Comparison of ENCODE assay signal across 8 cellular contexts in the genomic region with DNA sequence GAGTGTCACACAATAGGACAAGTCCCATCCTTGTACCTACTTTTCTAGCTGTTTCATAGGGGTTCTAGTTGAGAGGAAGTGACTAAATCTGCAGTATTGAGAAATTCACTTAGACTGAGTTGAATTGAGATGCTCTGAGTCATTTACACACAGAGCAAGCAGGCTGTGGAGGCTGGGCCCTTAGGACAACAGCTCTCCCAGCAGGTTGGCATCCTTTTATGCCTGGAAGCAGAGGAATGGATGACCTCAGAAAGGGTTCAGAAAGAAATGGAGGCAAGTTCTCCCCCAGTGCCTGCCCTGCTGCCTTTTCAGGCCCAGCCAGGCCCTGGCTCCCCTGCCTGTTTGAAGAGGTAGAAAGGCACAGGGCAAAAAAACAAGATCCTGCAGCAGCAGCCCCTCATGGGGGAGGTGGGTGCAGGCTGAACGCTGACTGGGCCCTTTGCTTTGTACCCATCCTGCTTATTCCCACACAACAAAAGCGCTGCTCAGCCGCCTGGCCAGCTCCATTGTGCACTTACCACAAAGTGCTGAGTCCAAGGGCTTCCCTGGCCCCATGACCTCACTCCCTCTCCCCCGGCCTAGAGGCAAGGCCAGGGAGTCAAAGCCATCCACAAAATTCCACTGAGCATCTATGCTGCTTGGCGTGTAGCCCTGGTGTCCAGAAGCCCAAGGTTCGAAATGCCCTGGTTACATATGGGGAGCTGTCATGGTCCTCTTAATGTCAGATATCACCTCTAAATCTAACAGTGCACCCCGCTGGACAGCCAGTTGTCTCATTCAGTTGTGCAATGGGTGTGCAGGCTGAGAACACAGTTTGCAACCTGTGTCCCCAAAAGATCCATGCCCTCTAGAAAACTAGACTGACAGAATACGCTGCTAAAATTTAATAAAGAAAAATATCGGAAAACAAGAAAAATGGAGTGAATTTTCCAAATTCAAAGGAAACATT. TPM values are rescaled to one million over a fixed set of nuclear protein-coding genes. Genes with fewer than 3 reads are reported as not detected.
DNase-seq lines count a peak whose midpoint lies in the region; ATAC-seq and TF ChIP-seq lines count a peak whose summit lies in the region.

No MANE protein-coding gene starts in this region.

- in situ Hi-C loops in astrocyte of the spinal cord (cut with HindIII; ENCODE audit: low sequenced_read_pairs), result no loop called here
- in situ Hi-C loops in transverse colon (cut with MboI; ENCODE audit: low pct_ligation_motif_present in 1 of 4, low pct_unique_long_range_greater_than_20kb in 1 of 4, low sequenced_read_pairs in 3 of 4), result loop anchor here in 1 of 4 donors (25.0 kb wide), 1 partner anchor 229 kb away; a partner anchor contains a TSS

- H3K27me3 ChIP-seq in transverse colon, result no peaks in the 10 kb centered on the region

- H3K9me3 ChIP-seq in transverse colon, result no peaks in the 10 kb centered on the region

- no peak for TF ChIP-seq EP300 in transverse colon (IDR thresholded peaks at IDR 0.05; ENCODE audit: low read depth)

- no peak for ATAC-seq in GM18861 (IDR thresholded peaks at IDR 0.05; ENCODE audit: unreplicated experiment)
- ATAC-seq in HG03025 (IDR thresholded peaks at IDR 0.05; ENCODE audit: low FRiP score, unreplicated experiment), result no peak
- ATAC-seq in GM19463 (IDR thresholded peaks at IDR 0.05; ENCODE audit: unreplicated experiment), result no peak

- no peak overlapping the region for H3K4me3 ChIP-seq in astrocyte of the spinal cord (ENCODE audit: low read depth, low read length)
- no peak overlapping the region for H3K4me3 ChIP-seq in transverse colon

- peak overlapping the region in 3 of 4 donors; percentile 6 to 50 (median 31) for H3K27ac ChIP-seq in transverse colon

- H3K4me1 ChIP-seq in transverse colon, result peaks cover 0 to 8% (median 0%) of the 10 kb centered on the region in 4 donors

- H3K36me3 ChIP-seq in transverse colon, result no peaks in the 10 kb centered on the region

- DNase-seq in EL (peak; percentile 98), LoVo (ENCODE audit: low spot score) (peak; percentile 68), astrocyte of the spinal cord (ENCODE audit: low read depth, low spot score) (peak; percentile 97), iris pigment epithelial cell (ENCODE audit: low read depth) (peak; percentile 98), transverse colon (no peak)

- 75 to 94% methylated on average over 4 to 9 of the region's 9 CpGs for WGBS in transverse colon (ENCODE audit: low coverage in 1 of 2), 2 donors

- intact Hi-C loops in transverse colon (cut with DNase I; ENCODE audit: low total_unique reads), result no loop called here

- TF ChIP-seq POLR2A in transverse colon (IDR thresholded peaks at IDR 0.05), result no peak

- TF ChIP-seq CTCF in astrocyte of the spinal cord (IDR thresholded peaks at IDR 0.05; ENCODE audit: low read depth, low read length) (peak; percentile 2), transverse colon (IDR thresholded peaks at IDR 0.05) (no peak)

RNA-seq across cellular contexts. Expression of a gene that starts 5.4 kb away (rescaled TPM):
- not detected for total RNA-seq in transverse colon

RNA-seq across cellular contexts. Expression of a gene that starts 52.7 kb away (rescaled TPM):
- total RNA-seq in transverse colon, result 10 to 100 TPM; 19.8 to 40.8 (median 25.4) TPM
